34 cellular contexts compared by ENCODE assay signal in genomic region chr16:84684592-84684965, GRCh38.
"Had no signal": no experiment of that assay in that cellular context is flagged by ENCODE, and none has a peak within 500 bp of the region (broad histone marks: within the 10 kb centered on the region; RNA-seq: fewer than 3 reads in every experiment).

No MANE protein-coding gene starts in this region.

- H3K27ac Mint-ChIP-seq: activated CD4-positive, alpha-beta memory T cell treated with anti-CD3 and anti-CD28 coated beads, Interleukin-2, amount 10 ng/mL, durations not matched to agents 7 days and 5 days; activated CD4-positive, alpha-beta T cell treated with anti-CD3 and anti-CD28 coated beads, Interleukin-2, amount 10 ng/mL, durations not matched to agents 7 days and 5 days; activated naive CD4-positive, alpha-beta T cell treated with anti-CD3 and anti-CD28 coated beads for 36 hours; activated naive CD4-positive, alpha-beta T cell treated with anti-CD3 and anti-CD28 coated beads, Interleukin-2, amount 50 U/mL, for 24 hours; activated naive CD8-positive, alpha-beta T cell treated with anti-CD3 and anti-CD28 coated beads for 36 hours; activated naive CD8-positive, alpha-beta T cell treated with anti-CD3 and anti-CD28 coated beads, Interleukin-2, amount 50 U/mL, for 24 hours; activated T-cell treated with anti-CD3 and anti-CD28 coated beads, Interleukin-2, amount 50 U/mL, for 24 hours; activated T-cell treated with anti-CD3 and anti-CD28 coated beads, Interleukin-2, amount 50 U/mL, for 72 hours; activated T-helper 17 cell treated with anti-CD3 and anti-CD28 coated beads, Interleukin-2, amount 50 U/mL, for 72 hours; effector memory CD8-positive, alpha-beta T cell had no signal

- FAIRE-seq: colon, endometrium, endothelial cell of umbilical vein had no signal

- H3K9me3 Mint-ChIP-seq: activated CD4-positive, alpha-beta memory T cell treated with anti-CD3 and anti-CD28 coated beads, Interleukin-2, amount 10 ng/mL, durations not matched to agents 7 days and 5 days; activated naive CD4-positive, alpha-beta T cell treated with anti-CD3 and anti-CD28 coated beads for 36 hours; activated naive CD4-positive, alpha-beta T cell treated with anti-CD3 and anti-CD28 coated beads, Interleukin-2, amount 50 U/mL, for 24 hours; activated T-cell treated with anti-CD3 and anti-CD28 coated beads, Interleukin-2, amount 50 U/mL, for 24 hours; activated T-helper 17 cell treated with anti-CD3 and anti-CD28 coated beads, Interleukin-2, amount 50 U/mL, for 72 hours; effector memory CD8-positive, alpha-beta T cell had no signal

- H3K4me3 ChIP-seq: adrenal gland, body of pancreas, esophagus squamous epithelium, gastroesophageal sphincter, heart right ventricle had no signal

- H3K4me1 ChIP-seq: adrenal gland, body of pancreas, esophagus squamous epithelium, gastroesophageal sphincter had no signal

- H3K36me3 Mint-ChIP-seq: activated naive CD4-positive, alpha-beta T cell treated with anti-CD3 and anti-CD28 coated beads, Interleukin-2, amount 50 U/mL, for 24 hours; activated naive CD8-positive, alpha-beta T cell treated with anti-CD3 and anti-CD28 coated beads for 36 hours had no signal

- H3K36me3 ChIP-seq: adrenal gland, esophagus squamous epithelium, gastroesophageal sphincter, heart right ventricle had no signal

- DNase-seq: activated CD4-positive, alpha-beta memory T cell treated with anti-CD3 and anti-CD28 coated beads, Interleukin-2, amount 10 ng/mL, durations not matched to agents 7 days and 5 days; activated CD4-positive, alpha-beta T cell treated with anti-CD3 and anti-CD28 coated beads for 1 hour; activated CD4-positive, alpha-beta T cell treated with anti-CD3 and anti-CD28 coated beads for 4 hours; activated CD4-positive, alpha-beta T cell treated with anti-CD3 and anti-CD28 coated beads, Interleukin-2, amount 10 ng/mL, durations not matched to agents 7 days and 5 days; activated CD4-positive, alpha-beta T cell treated with anti-CD3 and anti-CD28 coated beads, Interleukin-2, amount 50 U/mL, for 4 hours; activated CD8-positive, alpha-beta memory T cell treated with anti-CD3 and anti-CD28 coated beads, Interleukin-2, amount 50 U/mL, for 48 hours; activated effector memory CD4-positive, alpha-beta T cell treated with Interleukin-2 at 50 U/mL for 16 hours; activated gamma-delta T cell treated with Interleukin-2 at 50 U/mL for 16 hours; activated naive CD4-positive, alpha-beta T cell treated with anti-CD3 and anti-CD28 coated beads for 36 hours; activated naive CD8-positive, alpha-beta T cell treated with anti-CD3 and anti-CD28 coated beads for 36 hours; activated naive CD8-positive, alpha-beta T cell treated with anti-CD3 and anti-CD28 coated beads, Interleukin-2, amount 50 U/mL, for 24 hours; activated T-cell treated with anti-CD3 and anti-CD28 coated beads for 4 hours; activated T-cell treated with anti-CD3 and anti-CD28 coated beads, Interleukin-2, amount 50 U/mL, for 72 hours; amygdala; aorta; body of pancreas; caudate nucleus; cortex of kidney; dermis blood vessel endothelial cell; effector CD4-positive, alpha-beta T cell; effector memory CD8-positive, alpha-beta T cell; esophagus squamous epithelium; foreskin melanocyte; heart right ventricle; T-helper 2 cell had no signal

- H3K27ac ChIP-seq: adrenal gland, body of pancreas, epithelial cell of prostate, esophagus squamous epithelium, gastroesophageal sphincter, heart right ventricle had no signal

- H3K27me3 Mint-ChIP-seq: activated naive CD4-positive, alpha-beta T cell treated with anti-CD3 and anti-CD28 coated beads, Interleukin-2, amount 50 U/mL, for 24 hours; activated T-helper 17 cell treated with anti-CD3 and anti-CD28 coated beads, Interleukin-2, amount 50 U/mL, for 72 hours had no signal

- H3K4me1 Mint-ChIP-seq: activated naive CD4-positive, alpha-beta T cell treated with anti-CD3 and anti-CD28 coated beads, Interleukin-2, amount 50 U/mL, for 24 hours; activated T-helper 17 cell treated with anti-CD3 and anti-CD28 coated beads, Interleukin-2, amount 50 U/mL, for 72 hours had no signal

- H3K4me3 Mint-ChIP-seq: activated CD4-positive, alpha-beta memory T cell treated with anti-CD3 and anti-CD28 coated beads, Interleukin-2, amount 10 ng/mL, durations not matched to agents 7 days and 5 days; activated CD4-positive, alpha-beta T cell treated with anti-CD3 and anti-CD28 coated beads, Interleukin-2, amount 10 ng/mL, durations not matched to agents 7 days and 5 days; activated naive CD4-positive, alpha-beta T cell treated with anti-CD3 and anti-CD28 coated beads for 36 hours; activated naive CD4-positive, alpha-beta T cell treated with anti-CD3 and anti-CD28 coated beads, Interleukin-2, amount 50 U/mL, for 24 hours; activated naive CD8-positive, alpha-beta T cell treated with anti-CD3 and anti-CD28 coated beads for 36 hours; activated naive CD8-positive, alpha-beta T cell treated with anti-CD3 and anti-CD28 coated beads, Interleukin-2, amount 50 U/mL, for 24 hours; activated T-cell treated with anti-CD3 and anti-CD28 coated beads, Interleukin-2, amount 50 U/mL, for 24 hours; activated T-cell treated with anti-CD3 and anti-CD28 coated beads, Interleukin-2, amount 50 U/mL, for 72 hours; activated T-helper 17 cell treated with anti-CD3 and anti-CD28 coated beads, Interleukin-2, amount 50 U/mL, for 72 hours; effector memory CD8-positive, alpha-beta T cell had no signal

- ATAC-seq: activated naive CD8-positive, alpha-beta T cell treated with anti-CD3 and anti-CD28 coated beads, Interleukin-2, amount 50 U/mL, for 24 hours; activated T-cell treated with anti-CD3 and anti-CD28 coated beads, Interleukin-2, amount 50 U/mL, for 72 hours; activated T-helper 17 cell treated with anti-CD3 and anti-CD28 coated beads, Interleukin-2, amount 50 U/mL, for 72 hours; body of pancreas; effector memory CD8-positive, alpha-beta T cell; gastroesophageal sphincter; heart right ventricle had no signal

- H3K9me3 ChIP-seq: adrenal gland, body of pancreas, esophagus squamous epithelium, gastroesophageal sphincter, heart right ventricle had no signal

- H3K27me3 ChIP-seq: adrenal gland, body of pancreas had no signal
